ENCODE assay signal across 30 cellular contexts in genomic region chr2:42736598-42737322, GRCh38. TPM values are rescaled to one million over a fixed set of nuclear protein-coding genes. Genes with fewer than 3 reads are reported as not detected.
"Had no signal": no experiment of that assay in that cellular context is flagged by ENCODE, and none has a peak within 500 bp of the region (broad histone marks: within the 10 kb centered on the region; RNA-seq: fewer than 3 reads in every experiment).

No MANE protein-coding gene starts in this region.

- H3K4me1 Mint-ChIP-seq: brain had no signal

- H3K4me2 ChIP-seq: SK-N-SH had no signal

- H3K4me1 ChIP-seq: SJCRH30 had no signal

- H3K27me3 Mint-ChIP-seq: activated CD8-positive, alpha-beta memory T cell treated with anti-CD3 and anti-CD28 coated beads, Interleukin-2, amount 10 ng/mL, durations not matched to agents 7 days and 5 days; activated naive CD8-positive, alpha-beta T cell; activated T-cell treated with anti-CD3 and anti-CD28 coated beads, Interleukin-2, amount 50 U/mL, for 24 hours; brain had no signal

- H3K27ac Mint-ChIP-seq: activated CD8-positive, alpha-beta memory T cell treated with anti-CD3 and anti-CD28 coated beads, Interleukin-2, amount 10 ng/mL, durations not matched to agents 7 days and 5 days; activated CD8-positive, alpha-beta T cell treated with anti-CD3 and anti-CD28 coated beads, Interleukin-2, amount 10 ng/mL, durations not matched to agents 7 days and 5 days; activated naive CD8-positive, alpha-beta T cell; activated T-cell treated with anti-CD3 and anti-CD28 coated beads, Interleukin-2, amount 50 U/mL, for 24 hours; activated T-helper 1 cell treated with anti-CD3 and anti-CD28 coated beads, Interleukin-12 subunit alpha, Interleukin-12 subunit beta, Interleukin-2, Interleukin-4 antibody, amounts not matched to agents 30 ng/mL and 10 ng/mL and 1 ng/mL, durations not matched to agents 14 hours and 24 hours and 36 hours; brain had no signal

- H3K9ac ChIP-seq: SK-N-SH had no signal

- ATAC-seq: activated CD4-positive, CD25-positive, alpha-beta regulatory T cell treated with anti-CD3 and anti-CD28 coated beads, Interleukin-2, amount 50 U/mL, for 24 hours; activated CD8-positive, alpha-beta memory T cell treated with anti-CD3 and anti-CD28 coated beads, Interleukin-2, amount 10 ng/mL, durations not matched to agents 7 days and 5 days; activated CD8-positive, alpha-beta T cell treated with anti-CD3 and anti-CD28 coated beads, Interleukin-2, amount 10 ng/mL, durations not matched to agents 7 days and 5 days; Panc1 had no signal

- DNase-seq: activated CD4-positive, alpha-beta T cell treated with anti-CD3 and anti-CD28 coated beads for 48 hours; activated CD4-positive, alpha-beta T cell treated with anti-CD3 and anti-CD28 coated beads, Interleukin-2, amount 50 U/mL, for 4 hours; activated CD8-positive, alpha-beta memory T cell treated with anti-CD3 and anti-CD28 coated beads, Interleukin-2, amount 10 ng/mL, durations not matched to agents 7 days and 5 days; activated CD8-positive, alpha-beta T cell treated with anti-CD3 and anti-CD28 coated beads, Interleukin-2, amount 10 ng/mL, durations not matched to agents 7 days and 5 days; activated effector memory CD4-positive, alpha-beta T cell treated with Interleukin-2 at 50 U/mL for 16 hours; activated naive CD4-positive, alpha-beta T cell treated with Interleukin-2 at 50 U/mL for 16 hours; activated T-cell treated with anti-CD3 and anti-CD28 coated beads, Interleukin-2, amount 50 U/mL, for 24 hours; amygdala; Karpas-422; NCI-H1105 treated with DMSO at 0.1 percent for 48 hours; NCI-H1436 treated with DMSO at 0.1 percent for 48 hours; NCI-H187; NCI-H2081; NCI-H510A treated with DMSO at 0.1 percent for 48 hours; NCI-H69; NK-92 treated with Interleukin-12 subunit alpha and Interleukin-12 subunit beta, amount 100 ng/mL, for 24 hours; OCI-M1; Right ventricle myocardium superior; SJCRH30; SK-N-SH; T-helper 1 cell; WERI-Rb-1 had no signal

- FAIRE-seq: astrocyte had no signal

- H3K4me3 ChIP-seq: cardiac muscle cell, SJCRH30 had no signal

- H3K9me2 ChIP-seq: SK-N-SH had no signal

- H3K4me3 Mint-ChIP-seq: activated CD8-positive, alpha-beta memory T cell treated with anti-CD3 and anti-CD28 coated beads, Interleukin-2, amount 10 ng/mL, durations not matched to agents 7 days and 5 days; activated CD8-positive, alpha-beta T cell treated with anti-CD3 and anti-CD28 coated beads, Interleukin-2, amount 10 ng/mL, durations not matched to agents 7 days and 5 days; activated naive CD8-positive, alpha-beta T cell; activated T-cell treated with anti-CD3 and anti-CD28 coated beads, Interleukin-2, amount 50 U/mL, for 24 hours; activated T-helper 1 cell treated with anti-CD3 and anti-CD28 coated beads, Interleukin-12 subunit alpha, Interleukin-12 subunit beta, Interleukin-2, Interleukin-4 antibody, amounts not matched to agents 30 ng/mL and 10 ng/mL and 1 ng/mL, durations not matched to agents 14 hours and 24 hours and 36 hours; brain had no signal

- H3K36me3 ChIP-seq: cardiac muscle cell, SJCRH30, WERI-Rb-1 had no signal

- H3K27ac ChIP-seq: cardiac muscle cell, RWPE1, SJCRH30, WERI-Rb-1 had no signal

- H3K27me3 ChIP-seq: cardiac muscle cell, SJCRH30 had no signal

- H3K9me3 ChIP-seq: SJCRH30, SK-N-SH had no signal

RNA-seq across cellular contexts. Expression of gene OXER1, which starts 27.2 kb away (rescaled TPM):
- total RNA-seq: activated CD8-positive, alpha-beta T cell treated with anti-CD3 and anti-CD28 coated beads, Interleukin-2, amount 10 ng/mL, durations not matched to agents 7 days and 5 days had no signal
- polyA plus RNA-seq: SK-N-SH had no signal

RNA-seq across cellular contexts. Expression of gene HAAO, which starts 55.6 kb away (rescaled TPM):
- polyA plus RNA-seq: SK-N-SH had no signal
